ENCODE assay signal across 12 cellular contexts in genomic region chr11:46357483-46357936, GRCh38. TPM values are rescaled to one million over a fixed set of nuclear protein-coding genes. Genes with fewer than 3 reads are reported as not detected.
DNase-seq lines count a peak whose midpoint lies in the region; ATAC-seq and TF ChIP-seq lines count a peak whose summit lies in the region.
"Had no signal": no experiment of that assay in that cellular context is flagged by ENCODE, and none has a peak within 500 bp of the region (broad histone marks: within the 10 kb centered on the region; RNA-seq: fewer than 3 reads in every experiment).

No MANE protein-coding gene starts in this region.

- H3K27ac ChIP-seq in IMR-90 (ENCODE audit: insufficient read depth, low read length) = no peak overlapping the region
- peak overlapping the region in 1 of 2 donors; percentile 81 for H3K27ac ChIP-seq in left lung
- no peak overlapping the region for H3K27ac ChIP-seq in vagina
- H3K27ac ChIP-seq: KMS-11, PC-9 had no signal

- POLR2A ChIA-PET in IMR-90 (lab: Charles Lee; ENCODE audit: unreplicated experiment) = no interaction called here

- CTCF ChIA-PET in IMR-90 (lab: Yijun Ruan, JAX) = no interaction called here

- H2AK9ac ChIP-seq in IMR-90 (replicated peaks; ENCODE audit: low read depth, low read length, poor library complexity) = no peak overlapping the region

- no peak overlapping the region for H3K14ac ChIP-seq in IMR-90 (replicated peaks; ENCODE audit: low read depth, low read length)

- no peak overlapping the region for H3K23ac ChIP-seq in IMR-90 (ENCODE audit: low read depth, low read length)

- H3K36me3 ChIP-seq in IMR-90 (ENCODE audit: control insufficient read depth, insufficient read depth, low read length) = no peaks in the 10 kb centered on the region
- H3K36me3 ChIP-seq in left lung = peaks cover 0 to 4% of the 10 kb centered on the region in 2 donors
- no peaks in the 10 kb centered on the region for H3K36me3 ChIP-seq in vagina

- in situ Hi-C loops in IMR-90 (cut with MboI; ENCODE audit: low sequenced_read_pairs) = no loop called here

- H3K4me1 ChIP-seq in IMR-90 (ENCODE audit: control insufficient read depth, insufficient read depth, low read length) (peaks cover 30% of the 10 kb centered on the region), left lung (peaks cover 15 to 92% of the 10 kb centered on the region in 2 donors), vagina (peaks cover 53% of the 10 kb centered on the region)

- no peak overlapping the region for H4K5ac ChIP-seq in IMR-90 (ENCODE audit: low read depth, low read length)

- peaks cover 11% of the 10 kb centered on the region for H3K36me3 Mint-ChIP-seq in activated T-helper 2 cell treated with anti-CD3 and anti-CD28 coated beads, Interferon-gamma antibody, Interleukin-2, Interleukin-4, amounts not matched to agents 10 μg/mL and 5 μg/mL and 100 μg/mL, durations not matched to agents 14 hours and 24 hours and 36 hours (ENCODE audit: low read depth)

- no peak overlapping the region for H3K4me2 ChIP-seq in IMR-90 (ENCODE audit: low read depth, low read length)
- H3K4me2 ChIP-seq: KMS-11, PC-9 had no signal

- dilution Hi-C loops in IMR-90 (cut with HindIII; ENCODE audit: low sequenced_read_pairs, unreplicated experiment) = no loop called here

- H4K91ac ChIP-seq in IMR-90 (ENCODE audit: insufficient read depth, low read depth, low read length) = no peak overlapping the region; the same call in 1 of the 2 replicates

- no peak for TF ChIP-seq RAD21 in IMR-90 (IDR thresholded peaks at IDR 0.05; ENCODE audit: low read length)

- H3K9ac ChIP-seq in IMR-90 (ENCODE audit: low read depth, low read length) = no peak overlapping the region
- H3K9ac ChIP-seq: KMS-11 had no signal

- no peak overlapping the region for H2BK15ac ChIP-seq in IMR-90 (ENCODE audit: low read depth, low read length)

- DNase-seq in AML-193 (lab: John Stamatoyannopoulos, UW) (peak; percentile 35 to 45), IMR-90 (no peak), left lung (peak in 1 of 2 donors; percentile 80), vagina (ENCODE audit: extremely low spot score in 2 of 2) (no peak), NCI-H146 treated with DMSO at 0.1 percent for 48 hours (lab: John Stamatoyannopoulos, UW; ENCODE audit: unreplicated experiment) (no peak)
- DNase-seq in activated T-helper 2 cell treated with anti-CD3 and anti-CD28 coated beads, Interferon-gamma antibody, Interleukin-2, Interleukin-4, amounts not matched to agents 10 μg/mL and 5 μg/mL and 100 μg/mL, durations not matched to agents 14 hours and 24 hours and 36 hours (ENCODE audit: low spot score) = no peak
- DNase-seq: Calu3, HFFc6, PC-9 had no signal

- ATAC-seq in IMR-90 (ENCODE audit: low read depth) (no peak), left lung (peak; percentile 17), HG02588 (IDR thresholded peaks at IDR 0.05; ENCODE audit: unreplicated experiment) (no peak), HG02678 (IDR thresholded peaks at IDR 0.05; ENCODE audit: unreplicated experiment) (no peak)

- H3K18ac ChIP-seq in IMR-90 (ENCODE audit: low read depth, low read length) = no peak overlapping the region

- H3K4me3 Mint-ChIP-seq in activated T-helper 2 cell treated with anti-CD3 and anti-CD28 coated beads, Interferon-gamma antibody, Interleukin-2, Interleukin-4, amounts not matched to agents 10 μg/mL and 5 μg/mL and 100 μg/mL, durations not matched to agents 14 hours and 24 hours and 36 hours (ENCODE audit: low read depth) = no peak overlapping the region
- H3K4me3 Mint-ChIP-seq: HFFc6 had no signal

- no peak overlapping the region for H2AK5ac ChIP-seq in IMR-90 (ENCODE audit: low read depth, low read length)

- no peak overlapping the region for H2AFZ ChIP-seq in IMR-90 (replicated peaks; ENCODE audit: low read length, poor library complexity)
- H2AFZ ChIP-seq: PC-9 had no signal

- H3K4me3 ChIP-seq in IMR-90 (ENCODE audit: insufficient read depth, low read depth, low read length) (no peak overlapping the region), left lung (no peak overlapping the region), vagina (no peak overlapping the region)
- H3K4me3 ChIP-seq: PC-9 had no signal

- H2BK5ac ChIP-seq in IMR-90 (ENCODE audit: low read depth, low read length, poor library complexity, severe bottlenecking) = peak overlapping the region; percentile 9

- WGBS in IMR-90 (ENCODE audit: extremely low coverage in 2 of 2, insufficient read length in 1 of 2), 2 experiments = 86% methylated on average over 8 of the region's 11 CpGs; no CpG with 5 or more reads in 1 of the 2 experiments

- no peak overlapping the region for H3K56ac ChIP-seq in IMR-90 (ENCODE audit: extremely low read depth, insufficient read depth, low read length)

- no TSS peak for BruUV-seq in IMR-90 (replicated peaks; lab: Mats Ljungman, UMichigan)

- no peak overlapping the region for H2BK20ac ChIP-seq in IMR-90 (ENCODE audit: low read depth, low read length)

- H3K27me3 Mint-ChIP-seq in activated T-helper 2 cell treated with anti-CD3 and anti-CD28 coated beads, Interferon-gamma antibody, Interleukin-2, Interleukin-4, amounts not matched to agents 10 μg/mL and 5 μg/mL and 100 μg/mL, durations not matched to agents 14 hours and 24 hours and 36 hours (ENCODE audit: low read depth) = no peaks in the 10 kb centered on the region

- no peak overlapping the region for H4K8ac ChIP-seq in IMR-90 (ENCODE audit: low read depth in 2 of 2, low read length in 2 of 2)

- peaks cover 40 to 72% of the 10 kb centered on the region in 2 experiments for H3K79me1 ChIP-seq in IMR-90 (ENCODE audit: low read depth in 1 of 2, low read length in 2 of 2)

- peaks cover 16% of the 10 kb centered on the region for H4K20me1 ChIP-seq in IMR-90 (ENCODE audit: insufficient read depth, low read length)

- intact Hi-C loops in IMR-90 (cut with micrococcal nuclease) (no loop called here), left lung (cut with DNase I) (no loop called here), vagina (cut with DNase I) (no loop called here)
- intact Hi-C loops in activated T-helper 2 cell treated with anti-CD3 and anti-CD28 coated beads, Interferon-gamma antibody, Interleukin-2, Interleukin-4, amounts not matched to agents 10 μg/mL and 5 μg/mL and 100 μg/mL, durations not matched to agents 14 hours and 24 hours and 36 hours (cut with micrococcal nuclease) = no loop called here

- H3K9me3 Mint-ChIP-seq in activated T-helper 2 cell treated with anti-CD3 and anti-CD28 coated beads, Interferon-gamma antibody, Interleukin-2, Interleukin-4, amounts not matched to agents 10 μg/mL and 5 μg/mL and 100 μg/mL, durations not matched to agents 14 hours and 24 hours and 36 hours = no peaks in the 10 kb centered on the region
- H3K9me3 Mint-ChIP-seq: HFFc6 had no signal

- H3K27me3 ChIP-seq in IMR-90 (ENCODE audit: control insufficient read depth, insufficient read depth, low read length) (no peaks in the 10 kb centered on the region), left lung (no peaks in the 10 kb centered on the region), vagina (no peaks in the 10 kb centered on the region)

- peak overlapping the region; percentile 5 for H3K27ac Mint-ChIP-seq in activated T-helper 2 cell treated with anti-CD3 and anti-CD28 coated beads, Interferon-gamma antibody, Interleukin-2, Interleukin-4, amounts not matched to agents 10 μg/mL and 5 μg/mL and 100 μg/mL, durations not matched to agents 14 hours and 24 hours and 36 hours
- H3K27ac Mint-ChIP-seq: HFFc6 had no signal

- TF ChIP-seq POLR2A in IMR-90 (IDR thresholded peaks at IDR 0.05; ENCODE audit: low read depth, low read length) (no peak), vagina (IDR thresholded peaks at IDR 0.05) (no peak)

- H3K4me1 Mint-ChIP-seq in activated T-helper 2 cell treated with anti-CD3 and anti-CD28 coated beads, Interferon-gamma antibody, Interleukin-2, Interleukin-4, amounts not matched to agents 10 μg/mL and 5 μg/mL and 100 μg/mL, durations not matched to agents 14 hours and 24 hours and 36 hours (ENCODE audit: low read depth) = peaks cover 41% of the 10 kb centered on the region

- H3K9me3 ChIP-seq in IMR-90 (ENCODE audit: control insufficient read depth, insufficient read depth, low read length) (no peaks in the 10 kb centered on the region), left lung (no peaks in the 10 kb centered on the region), vagina (no peaks in the 10 kb centered on the region)

- no peak overlapping the region for H2BK120ac ChIP-seq in IMR-90 (ENCODE audit: low read depth, low read length)

- peaks cover 8% of the 10 kb centered on the region for H3K9me1 ChIP-seq in IMR-90 (ENCODE audit: insufficient read depth, low read length)

- no peak for TF ChIP-seq CTCF in IMR-90 (conservative IDR thresholded peaks at IDR 0.05; ENCODE audit: low read depth, low read length)
- no peak for TF ChIP-seq CTCF in left lung (IDR thresholded peaks at IDR 0.05)
- TF ChIP-seq CTCF in vagina (IDR thresholded peaks at IDR 0.05) = no peak

- H3K4ac ChIP-seq in IMR-90 (ENCODE audit: low read depth, low read length) = 0 out of 2 replicates have a peak overlapping the region, but pooled peaks have one; percentile 34

RNA-seq across cellular contexts. Expression of gene DGKZ, which starts 10.2 kb away (rescaled TPM):
- 43.0 and 46.8 TPM in 2 replicates for total RNA-seq in IMR-90 (2012; rRNA removed)
- 62.0 and 68.0 TPM in 2 replicates for polyA plus RNA-seq in IMR-90 (2012; rRNA removed)
- 52.8 and 75.7 TPM in 2 replicates for polyA plus RNA-seq in IMR-90 (2012; cell fraction: cytosol; rRNA removed)
- polyA plus RNA-seq in IMR-90 (2012; cell fraction: nucleus; rRNA removed; ENCODE audit: low replicate concordance) = 126 and 364 TPM in 2 replicates
- 82.3 and 86.1 TPM in 2 replicates for total RNA-seq in activated T-helper 2 cell treated with anti-CD3 and anti-CD28 coated beads, Interferon-gamma antibody, Interleukin-2, Interleukin-4, amounts not matched to agents 10 μg/mL and 5 μg/mL and 100 μg/mL, durations not matched to agents 14 hours and 24 hours and 36 hours
- total RNA-seq in left lung = 10 to 100 TPM; 40.5 to 65.1 TPM
- 78.8 TPM for total RNA-seq in vagina

RNA-seq across cellular contexts. Expression of gene MDK, which starts 24.0 kb away (rescaled TPM):
- total RNA-seq in IMR-90 (2012; rRNA removed) (23.1 and 25.8 TPM in 2 replicates), left lung (100 to 1,000 TPM in 1 of 2 donors, 10 to 100 TPM in 1; 15.4 to 121 TPM), vagina (142 TPM)
- polyA plus RNA-seq in IMR-90 (2012; rRNA removed) = 377 and 389 TPM in 2 replicates
- polyA plus RNA-seq in IMR-90 (2012; cell fraction: cytosol; rRNA removed) = 720 and 780 TPM in 2 replicates
- 135 and 153 TPM in 2 replicates for polyA plus RNA-seq in IMR-90 (2012; cell fraction: nucleus; rRNA removed; ENCODE audit: low replicate concordance)
- total RNA-seq in activated T-helper 2 cell treated with anti-CD3 and anti-CD28 coated beads, Interferon-gamma antibody, Interleukin-2, Interleukin-4, amounts not matched to agents 10 μg/mL and 5 μg/mL and 100 μg/mL, durations not matched to agents 14 hours and 24 hours and 36 hours = 2.8 and 4.5 TPM in 2 replicates

RNA-seq across cellular contexts. Expression of gene CHRM4, which starts 34.1 kb away (rescaled TPM):
- total RNA-seq in IMR-90 (2012; rRNA removed) = 0.18 and 0.28 TPM in 2 replicates
- polyA plus RNA-seq in IMR-90 (2012; rRNA removed) = 0.09 and 0.19 TPM in 2 replicates
- 0.16 and 0.19 TPM in 2 replicates for polyA plus RNA-seq in IMR-90 (2012; cell fraction: cytosol; rRNA removed)
- polyA plus RNA-seq in IMR-90 (2012; cell fraction: nucleus; rRNA removed; ENCODE audit: low replicate concordance) = 0.49 and 1.0 TPM in 2 replicates
- total RNA-seq in activated T-helper 2 cell treated with anti-CD3 and anti-CD28 coated beads, Interferon-gamma antibody, Interleukin-2, Interleukin-4, amounts not matched to agents 10 μg/mL and 5 μg/mL and 100 μg/mL, durations not matched to agents 14 hours and 24 hours and 36 hours = 0.11 and 0.23 TPM in 2 replicates
- total RNA-seq in left lung = not detected
- not detected for total RNA-seq in vagina
- total RNA-seq: Calu3, HFFc6 had no signal

Comparison
In these comparisons a context has a peak if more than half of its experiments do, and no peak if none do; other contexts are left out.
1. DNase-seq: peak in AML-193 (2 of 2); none in IMR-90 (single experiment), activated T-helper 2 cell treated with anti-CD3 and anti-CD28 coated beads, Interferon-gamma antibody, Interleukin-2, Interleukin-4, amounts not matched to agents 10 μg/mL and 5 μg/mL and 100 μg/mL, durations not matched to agents 14 hours and 24 hours and 36 hours (single experiment), vagina (0 of 2) and NCI-H146 treated with DMSO at 0.1 percent for 48 hours (single experiment).